Comparison of ENCODE assay signal across 1 cellular context in genomic region chr10:8052970-8053445, GRCh38.
TF ChIP-seq lines count a peak whose summit lies in the region.

No MANE protein-coding gene starts in this region.

TF ChIP-seq in GM23338, 12 proteins besides CTCF, POLR2A, EP300 and RAD21:
- TF ChIP-seq ZNF462 (CRISPR knock-in tag; IDR thresholded peaks at IDR 0.05): no peak
- TF ChIP-seq EZH2 (IDR thresholded peaks at IDR 0.05; ENCODE audit: low read depth, unreplicated experiment): peak; percentile 91
